ENCODE assay signal across 16 cellular contexts in the genomic region with DNA sequence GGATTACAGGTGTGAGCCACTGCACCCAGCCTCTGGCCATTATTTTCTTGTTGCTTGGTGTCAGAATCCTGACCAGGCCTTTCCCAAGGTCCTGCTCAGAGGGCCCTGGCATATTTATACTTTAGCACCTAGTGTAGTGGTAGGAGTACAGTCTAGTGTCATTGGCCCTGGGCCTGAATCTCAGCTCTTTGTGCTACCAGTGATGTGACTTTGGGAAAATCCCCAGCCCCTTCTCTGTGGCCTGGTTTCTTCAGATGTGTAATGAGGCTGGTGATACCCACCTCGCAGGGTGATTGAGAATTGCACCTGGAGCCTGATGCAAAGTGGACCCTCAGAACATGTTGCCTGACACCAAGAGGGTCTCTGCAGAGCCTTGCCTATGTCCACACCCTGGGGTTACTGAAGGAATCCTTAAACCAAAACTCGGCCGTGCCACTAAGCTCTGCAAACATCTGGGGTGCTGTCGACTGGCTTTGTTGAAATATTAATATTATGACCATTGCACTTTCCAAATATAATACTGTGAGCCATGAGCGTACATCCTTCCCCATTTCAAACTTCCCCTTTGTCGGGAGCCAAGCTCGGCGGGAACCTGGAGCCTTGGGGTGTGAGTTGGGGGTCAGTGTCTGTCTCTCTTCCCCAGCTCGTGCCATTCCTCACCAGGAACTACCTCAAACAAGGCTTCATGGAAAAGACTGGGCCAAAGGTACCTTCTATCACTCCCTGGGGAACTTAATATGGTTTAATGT. TPM values are rescaled to one million over a fixed set of nuclear protein-coding genes. Genes with fewer than 3 reads are reported as not detected.
DNase-seq lines count a peak whose midpoint lies in the region; ATAC-seq and TF ChIP-seq lines count a peak whose summit lies in the region.
"Had no signal": no experiment of that assay in that cellular context is flagged by ENCODE, and none has a peak within 500 bp of the region (broad histone marks: within the 10 kb centered on the region; RNA-seq: fewer than 3 reads in every experiment).

No MANE protein-coding gene starts in this region.

- H3K4me1 Mint-ChIP-seq in IgD-negative memory B cell, result peaks cover 24 to 35% (median 31%) of the 10 kb centered on the region in 3 donors
- H3K4me1 Mint-ChIP-seq in stimulated activated naive B cell treated with anti-CD40 and anti-IgM and Interleukin-4, amounts not matched to agents 10 μg/mL and 1 μg/mL and 100 μg/mL, for 72 hours, result peaks cover 45 to 83% of the 10 kb centered on the region in 2 donors
- H3K4me1 Mint-ChIP-seq: CD4-positive, alpha-beta memory T cell had no signal

- peak overlapping the region; percentile 57 for H3K4me2 ChIP-seq in OCI-LY7 (ENCODE audit: low read length)

- no peaks in the 10 kb centered on the region for H3K9me2 ChIP-seq in OCI-LY7 (ENCODE audit: insufficient read depth, low read length)

- no peaks in the 10 kb centered on the region for H3K27me3 ChIP-seq in right atrium auricular region

- no peaks in the 10 kb centered on the region for H3K9me3 ChIP-seq in OCI-LY7 (ENCODE audit: low read length)
- no peaks in the 10 kb centered on the region for H3K9me3 ChIP-seq in right atrium auricular region

- peak overlapping the region; percentile 15 to 89 (median 62) for H3K4me3 Mint-ChIP-seq in IgD-negative memory B cell
- peak overlapping the region; percentile 9 to 13 for H3K4me3 Mint-ChIP-seq in stimulated activated naive B cell treated with anti-CD40 and anti-IgM and Interleukin-4, amounts not matched to agents 10 μg/mL and 1 μg/mL and 100 μg/mL, for 72 hours
- H3K4me3 Mint-ChIP-seq: CD4-positive, alpha-beta memory T cell had no signal

- no peaks in the 10 kb centered on the region for H4K20me1 ChIP-seq in OCI-LY7 (ENCODE audit: insufficient read depth, low read length)

- POLR2A ChIA-PET in OCI-LY7 (lab: Charles Lee), result interaction anchor here (0.6 kb wide), 1 partner anchor 258 kb away, joined by 3 read pairs; no protein-coding TSS in a partner anchor

- intact Hi-C loops in OCI-LY7 (cut with micrococcal nuclease; ENCODE audit: unreplicated experiment), result no loop called here

- H3K27me3 Mint-ChIP-seq in IgD-negative memory B cell, result no peaks in the 10 kb centered on the region
- H3K27me3 Mint-ChIP-seq in stimulated activated naive B cell treated with anti-CD40 and anti-IgM and Interleukin-4, amounts not matched to agents 10 μg/mL and 1 μg/mL and 100 μg/mL, for 72 hours, result no peaks in the 10 kb centered on the region

- no peaks in the 10 kb centered on the region for H3K36me3 Mint-ChIP-seq in IgD-negative memory B cell
- H3K36me3 Mint-ChIP-seq in stimulated activated naive B cell treated with anti-CD40 and anti-IgM and Interleukin-4, amounts not matched to agents 10 μg/mL and 1 μg/mL and 100 μg/mL, for 72 hours, result peaks cover 38 to 45% of the 10 kb centered on the region in 2 donors
- H3K36me3 Mint-ChIP-seq: CD4-positive, alpha-beta memory T cell; naive thymus-derived CD8-positive, alpha-beta T cell had no signal

- peaks cover 47% of the 10 kb centered on the region for H3K4me1 ChIP-seq in OCI-LY7 (ENCODE audit: insufficient read depth, low read length, poor library complexity, severe bottlenecking)
- peaks cover 0 to 35% of the 10 kb centered on the region in 2 donors for H3K4me1 ChIP-seq in right atrium auricular region

- TF ChIP-seq CTCF in OCI-LY7 (conservative IDR thresholded peaks at IDR 0.05; ENCODE audit: low read length) (no peak), right atrium auricular region (IDR thresholded peaks at IDR 0.05) (no peak)

- peak; percentile 61 to 71 for ATAC-seq in stimulated activated naive B cell treated with anti-CD40 and anti-IgM and Interleukin-4, amounts not matched to agents 10 μg/mL and 1 μg/mL and 100 μg/mL, for 72 hours (replicated peaks)
- ATAC-seq in HG02588 (IDR thresholded peaks at IDR 0.05; ENCODE audit: unreplicated experiment) (no peak), HG03095 (IDR thresholded peaks at IDR 0.05; ENCODE audit: unreplicated experiment) (no peak)
- ATAC-seq: naive thymus-derived CD8-positive, alpha-beta T cell had no signal

- no peaks in the 10 kb centered on the region for H3K9me3 Mint-ChIP-seq in IgD-negative memory B cell
- H3K9me3 Mint-ChIP-seq in stimulated activated naive B cell treated with anti-CD40 and anti-IgM and Interleukin-4, amounts not matched to agents 10 μg/mL and 1 μg/mL and 100 μg/mL, for 72 hours, result no peaks in the 10 kb centered on the region
- H3K9me3 Mint-ChIP-seq: CD4-positive, alpha-beta memory T cell; naive thymus-derived CD8-positive, alpha-beta T cell had no signal

- H3K79me2 ChIP-seq in OCI-LY7 (ENCODE audit: insufficient read depth, low read depth, low read length), result no peaks in the 10 kb centered on the region

- CTCF ChIA-PET in OCI-LY7 (lab: Charles Lee; ENCODE audit: unreplicated experiment), result no interaction called here

- BruUV-seq in OCI-LY7 (replicated peaks; lab: Mats Ljungman, UMichigan), result no TSS peak

- peak overlapping the region; percentile 81 for H2AFZ ChIP-seq in OCI-LY7 (ENCODE audit: low read length)

- H3K36me3 ChIP-seq in OCI-LY7 (ENCODE audit: insufficient read depth, low read length) (no peaks in the 10 kb centered on the region), right atrium auricular region (no peaks in the 10 kb centered on the region)

- peak overlapping the region; percentile 61 to 89 (median 83) for H3K27ac Mint-ChIP-seq in IgD-negative memory B cell
- H3K27ac Mint-ChIP-seq in stimulated activated naive B cell treated with anti-CD40 and anti-IgM and Interleukin-4, amounts not matched to agents 10 μg/mL and 1 μg/mL and 100 μg/mL, for 72 hours, result no peak overlapping the region
- H3K27ac Mint-ChIP-seq: CD4-positive, alpha-beta memory T cell had no signal

- DNase-seq in OCI-LY7 (ENCODE audit: low spot score), result peak; percentile 34
- no peak for DNase-seq in right atrium auricular region (ENCODE audit: low spot score)
- DNase-seq in stimulated activated naive B cell treated with anti-CD40 and anti-IgM and Interleukin-4, amounts not matched to agents 10 μg/mL and 1 μg/mL and 100 μg/mL, for 72 hours, result no peak
- DNase-seq in NCI-H1048 (lab: John Stamatoyannopoulos, UW), result no peak
- DNase-seq: activated naive CD4-positive, alpha-beta T cell treated with anti-CD3 and anti-CD28 coated beads, Interleukin-2, amount 50 U/mL, for 16 hours; CD4-positive, alpha-beta memory T cell; central memory CD4-positive, alpha-beta T cell; glutamatergic neuron; naive thymus-derived CD8-positive, alpha-beta T cell; NCI-H1436 treated with DMSO at 0.1 percent for 48 hours; stimulated activated CD4-positive, alpha-beta T cell treated with anti-CD3 and anti-CD28 coated beads, Interleukin-4, amount 100 ng/mL, for 24 hours; stimulated activated naive CD4-positive, alpha-beta T cell had no signal

- peak overlapping the region; percentile 35 for H3K27ac ChIP-seq in OCI-LY7 (ENCODE audit: low read depth, low read length, poor library complexity, severe bottlenecking)
- H3K27ac ChIP-seq in right atrium auricular region, result peak overlapping the region; percentile 39 to 40

- H3K4me3 ChIP-seq in OCI-LY7 (ENCODE audit: low read depth, low read length, poor library complexity, severe bottlenecking) (peak overlapping the region; percentile 8), right atrium auricular region (no peak overlapping the region)

RNA-seq across cellular contexts. Expression of a gene that starts 18.0 kb away (rescaled TPM):
- polyA plus RNA-seq in IgD-negative memory B cell, result 34.7 TPM
- total RNA-seq in OCI-LY7 (2014; rRNA removed; shearing (Covaris generic)), result not detected in 2 replicates
- total RNA-seq in OCI-LY7 (2022), result 0.29 TPM in 1 of 2 replicates, not detected in the other
- 10 to 100 TPM in 1 of 2 donors, 1 to 10 TPM in 1; 6.9 to 13.1 TPM for total RNA-seq in right atrium auricular region

RNA-seq across cellular contexts. Expression of a gene that starts 31.1 kb away (rescaled TPM):
- 5.0 TPM for polyA plus RNA-seq in IgD-negative memory B cell
- 1.4 TPM in 1 of 2 replicates, not detected in the other for total RNA-seq in OCI-LY7 (2014; rRNA removed; shearing (Covaris generic))
- total RNA-seq in OCI-LY7 (2022) (2.6 and 2.8 TPM in 2 replicates), right atrium auricular region (10 to 100 TPM in 1 of 2 donors, 1 to 10 TPM in 1; 4.3 to 11.1 TPM)
- total RNA-seq: RPMI7951 had no signal
- polyA plus RNA-seq: CD4-positive, alpha-beta memory T cell had no signal

RNA-seq across cellular contexts. Expression of a gene that starts 46.8 kb away (rescaled TPM):
- polyA plus RNA-seq in IgD-negative memory B cell, result 19.0 TPM
- 13.1 and 14.8 TPM in 2 replicates for total RNA-seq in OCI-LY7 (2014; rRNA removed; shearing (Covaris generic))
- total RNA-seq in OCI-LY7 (2022), result 14.9 and 19.9 TPM in 2 replicates
- total RNA-seq in right atrium auricular region, result 10 to 100 TPM in 1 of 2 donors, 1 to 10 TPM in 1; 6.6 to 11.0 TPM

Comparison
In these comparisons a context has a peak if more than half of its experiments do, and no peak if none do; other contexts are left out.
1. ATAC-seq: peak in stimulated activated naive B cell treated with anti-CD40 and anti-IgM and Interleukin-4, amounts not matched to agents 10 μg/mL and 1 μg/mL and 100 μg/mL, for 72 hours (2 of 2); none in HG02588 (single experiment) and HG03095 (single experiment).
2. RNA of a gene that starts 18.0 kb away (total RNA-seq): 6.9 to 13.1 TPM in right atrium auricular region; 0.29 TPM in OCI-LY7; every median in the first group is over 4 times any median in the second.